In genomic region chrX:55488268-55488558, GRCh38 we compare ENCODE assay signal across 8 cellular contexts. TPM values are rescaled to one million over a fixed set of nuclear protein-coding genes. Genes with fewer than 3 reads are reported as not detected.
DNase-seq lines count a peak whose midpoint lies in the region; ATAC-seq and TF ChIP-seq lines count a peak whose summit lies in the region.

No MANE protein-coding gene starts in this region.

- H3K27ac Mint-ChIP-seq in Calu3 (ENCODE audit: unreplicated experiment), result no peak overlapping the region
- H3K27ac Mint-ChIP-seq in chondrocyte (ENCODE audit: unreplicated experiment), result no peak overlapping the region

- H3K36me3 Mint-ChIP-seq in Calu3 (ENCODE audit: insufficient read depth, unreplicated experiment), result peaks cover 17% of the 10 kb centered on the region
- no peaks in the 10 kb centered on the region for H3K36me3 Mint-ChIP-seq in chondrocyte (ENCODE audit: low read depth)

- H3K4me1 Mint-ChIP-seq in Calu3 (ENCODE audit: low read depth, unreplicated experiment) (peaks cover 8% of the 10 kb centered on the region), chondrocyte (ENCODE audit: low read depth) (peaks cover 6% of the 10 kb centered on the region)

- ATAC-seq in HG03280 (IDR thresholded peaks at IDR 0.05; ENCODE audit: unreplicated experiment) (peak; percentile 4), HG02588 (IDR thresholded peaks at IDR 0.05; ENCODE audit: unreplicated experiment) (no peak), HG02870 (IDR thresholded peaks at IDR 0.05; ENCODE audit: unreplicated experiment) (no peak)

- H3K27me3 Mint-ChIP-seq in Calu3 (ENCODE audit: unreplicated experiment) (no peaks in the 10 kb centered on the region), chondrocyte (ENCODE audit: low read depth) (no peaks in the 10 kb centered on the region)

- no TSS peak for BruUV-seq in Calu3 (replicated peaks; lab: Mats Ljungman, UMichigan)

- H3K4me3 Mint-ChIP-seq in Calu3 (ENCODE audit: low read depth, unreplicated experiment), result peak overlapping the region; percentile 95
- H3K4me3 Mint-ChIP-seq in chondrocyte (ENCODE audit: unreplicated experiment), result peak overlapping the region; percentile 65

- intact Hi-C loops in Calu3 (cut with micrococcal nuclease; ENCODE audit: unreplicated experiment), result no loop called here

- TF ChIP-seq CTCF in Calu3 (IDR thresholded peaks at IDR 0.05; ENCODE audit: unreplicated experiment) (no peak), chondrocyte (IDR thresholded peaks at IDR 0.05) (no peak)

- CTCF ChIA-PET in Calu3 (lab: Charles Lee), result no interaction called here

- DNase-seq in Calu3 (no peak), chondrocyte (ENCODE audit: low spot score) (no peak), occipital lobe (lab: John Stamatoyannopoulos, UW) (peak; percentile 18), SKM-1 (lab: John Stamatoyannopoulos, UW; ENCODE audit: unreplicated experiment) (no peak)
- no peak for DNase-seq in stimulated activated naive CD4-positive, alpha-beta T cell treated with Interleukin-2 at 50 U/mL for 16 hours (lab: John Stamatoyannopoulos, UW)

- H3K9me3 Mint-ChIP-seq in Calu3 (ENCODE audit: low read depth, unreplicated experiment), result no peaks in the 10 kb centered on the region
- H3K9me3 Mint-ChIP-seq in chondrocyte (ENCODE audit: low read depth), result peaks cover 4% of the 10 kb centered on the region

RNA-seq across cellular contexts. Expression of gene USP51, which starts 1.4 kb away (rescaled TPM):
- 1.2 and 1.5 TPM in 2 replicates for total RNA-seq in Calu3 (2022)
- 1.0 to 2.0 TPM (median 1.1 TPM) in 3 replicates for total RNA-seq in chondrocyte
- 6.9 TPM for total RNA-seq in occipital lobe

RNA-seq across cellular contexts. Expression of gene MAGEH1, which starts 36.3 kb away (rescaled TPM):
- not detected in 2 replicates for total RNA-seq in Calu3 (2022)
- 8.2 to 25.8 TPM (median 25.7 TPM) in 3 replicates for total RNA-seq in chondrocyte
- total RNA-seq in occipital lobe, result 115 TPM
